ENCODE assay signal across 10 cellular contexts in genomic region chr5:29005386-29005785, GRCh38.
DNase-seq lines count a peak whose midpoint lies in the region; ATAC-seq and TF ChIP-seq lines count a peak whose summit lies in the region.
"Had no signal": no experiment of that assay in that cellular context is flagged by ENCODE, and none has a peak within 500 bp of the region (broad histone marks: within the 10 kb centered on the region; RNA-seq: fewer than 3 reads in every experiment).

No MANE protein-coding gene starts in this region.

- ATAC-seq in GM19023 (IDR thresholded peaks at IDR 0.05; ENCODE audit: unreplicated experiment): no peak

- TF ChIP-seq CTCF in NB4 (IDR thresholded peaks at IDR 0.05; ENCODE audit: low read depth, low read length): peak; percentile 26
- TF ChIP-seq CTCF in astrocyte of the spinal cord (IDR thresholded peaks at IDR 0.05; ENCODE audit: low read depth, low read length): peak; percentile 11
- peak; percentile 31 for TF ChIP-seq CTCF in nephron progenitor cell (IDR thresholded peaks at IDR 0.05)
- no peak for TF ChIP-seq CTCF in spleen (IDR thresholded peaks at IDR 0.05 in 8 of 11, conservative IDR thresholded peaks at IDR 0.05 in 3 of 11)

- TF ChIP-seq POLR2A in NB4 (IDR thresholded peaks at IDR 0.05; ENCODE audit: extremely low read depth, insufficient read length) (no peak), spleen (IDR thresholded peaks at IDR 0.05) (no peak)

- intact Hi-C loops in spleen (cut with DNase I; ENCODE audit: low total_unique reads): no loop called here

- no peaks in the 10 kb centered on the region for H3K36me3 ChIP-seq in spleen

- no peaks in the 10 kb centered on the region for H3K27me3 ChIP-seq in spleen (replicated peaks in 1 of 7)

- H3K27ac Mint-ChIP-seq in nephron progenitor cell: no peak overlapping the region
- H3K27ac Mint-ChIP-seq: naive B cell had no signal

- DNase-seq in DMS 273 (lab: John Stamatoyannopoulos, UW; ENCODE audit: unreplicated experiment) (peak; percentile 7), DMS 273 treated with DMSO at 0.1 percent for 48 hours (lab: John Stamatoyannopoulos, UW) (no peak), NB4 (ENCODE audit: low read depth) (peak; percentile 20), astrocyte of the spinal cord (ENCODE audit: low read depth, low spot score) (peak; percentile 1), nephron progenitor cell (peak; percentile 4), ureter (ENCODE audit: low spot score) (no peak), spleen (no peak)
- DNase-seq: 8988T, naive B cell had no signal

- H3K36me3 Mint-ChIP-seq in nephron progenitor cell (ENCODE audit: low read depth): no peaks in the 10 kb centered on the region
- H3K36me3 Mint-ChIP-seq: naive B cell had no signal

- H3K27me3 Mint-ChIP-seq in nephron progenitor cell (ENCODE audit: low read depth, poor library complexity): no peaks in the 10 kb centered on the region
- H3K27me3 Mint-ChIP-seq: naive B cell had no signal

- no peak overlapping the region for H3K4me3 Mint-ChIP-seq in nephron progenitor cell
- H3K4me3 Mint-ChIP-seq: naive B cell had no signal

- H3K4me1 ChIP-seq in spleen: no peaks in the 10 kb centered on the region

- no peak overlapping the region for H3K27ac ChIP-seq in spleen

- no peaks in the 10 kb centered on the region for H3K9me3 Mint-ChIP-seq in nephron progenitor cell

- in situ Hi-C loops in astrocyte of the spinal cord (cut with HindIII; ENCODE audit: low sequenced_read_pairs): no loop called here

- WGBS in spleen, 5 donors: 46 to 55% (median 50%) methylated on average over 3 of the region's 3 CpGs

- H3K4me3 ChIP-seq in NB4 (ENCODE audit: low read depth, low read length) (no peak overlapping the region), astrocyte of the spinal cord (ENCODE audit: low read depth, low read length) (no peak overlapping the region), spleen (no peak overlapping the region)

- H3K9me3 ChIP-seq in spleen: peaks cover 0 to 19% (median 8%) of the 10 kb centered on the region in 8 donors

- H3K4me1 Mint-ChIP-seq in nephron progenitor cell: no peaks in the 10 kb centered on the region
- H3K4me1 Mint-ChIP-seq: naive B cell had no signal

Comparison
In these comparisons a context has a peak if more than half of its experiments do, and no peak if none do; other contexts are left out.
1. DNase-seq: peak in DMS 273 (single experiment), NB4 (single experiment), astrocyte of the spinal cord (single experiment) and nephron progenitor cell (single experiment); none in DMS 273 treated with DMSO at 0.1 percent for 48 hours (single experiment), ureter (single experiment) and spleen (single experiment).
2. CTCF ChIP-seq: peak in NB4 (single experiment), astrocyte of the spinal cord (single experiment) and nephron progenitor cell (single experiment); none in spleen (0 of 11).